ENCODE assay signal across 10 cellular contexts in genomic region chr1:51214615-51215131, GRCh38. TPM values are rescaled to one million over a fixed set of nuclear protein-coding genes. Genes with fewer than 3 reads are reported as not detected.
A peak's percentile ranks its signal among the peaks of the same experiment; 100 is the strongest.
DNase-seq lines count a peak whose midpoint lies in the region; ATAC-seq and TF ChIP-seq lines count a peak whose summit lies in the region.
"Had no signal": no experiment of that assay in that cellular context is flagged by ENCODE, and none has a peak within 500 bp of the region (broad histone marks: within the 10 kb centered on the region; RNA-seq: fewer than 3 reads in every experiment).

No MANE protein-coding gene starts in this region.

- H3K4me1 ChIP-seq in mammary epithelial cell (ENCODE audit: insufficient read depth, low read length) = peaks cover 16% of the 10 kb centered on the region
- H3K4me1 ChIP-seq: BE2C had no signal

- no TSS peak for BruUV-seq in mammary epithelial cell (replicated peaks; lab: Mats Ljungman, UMichigan)

- dilution Hi-C loops in mammary epithelial cell (cut with HindIII; ENCODE audit: low sequenced_read_pairs) = no loop called here

- in situ Hi-C loops in mammary epithelial cell (cut with MboI; ENCODE audit: low sequenced_read_pairs in 2 of 2) = no loop called here

- H3K4me3 ChIP-seq in MG63 = no peak overlapping the region
- no peak overlapping the region for H3K4me3 ChIP-seq in mammary epithelial cell (replicated peaks in 1 of 3; ENCODE audit: insufficient read depth in 1 of 3, low read depth in 2 of 3, low read length in 3 of 3)

- no peaks in the 10 kb centered on the region for H4K20me1 ChIP-seq in mammary epithelial cell (ENCODE audit: insufficient read depth, low read length)

- H3K27me3 Mint-ChIP-seq in activated T-cell treated with anti-CD3 and anti-CD28 coated beads, Interleukin-2, amount 50 U/mL, for 72 hours (ENCODE audit: low read depth) = no peaks in the 10 kb centered on the region
- H3K27me3 Mint-ChIP-seq in stimulated activated naive B cell treated with anti-CD40 and anti-IgM and Interleukin-4, amounts not matched to agents 10 μg/mL and 1 μg/mL and 100 μg/mL, for 72 hours = no peaks in the 10 kb centered on the region

- no peaks in the 10 kb centered on the region for H3K9me3 Mint-ChIP-seq in activated T-cell treated with anti-CD3 and anti-CD28 coated beads, Interleukin-2, amount 50 U/mL, for 72 hours
- H3K9me3 Mint-ChIP-seq in stimulated activated naive B cell treated with anti-CD40 and anti-IgM and Interleukin-4, amounts not matched to agents 10 μg/mL and 1 μg/mL and 100 μg/mL, for 72 hours = no peaks in the 10 kb centered on the region

- peaks cover 22% of the 10 kb centered on the region for H3K4me1 Mint-ChIP-seq in activated T-cell treated with anti-CD3 and anti-CD28 coated beads, Interleukin-2, amount 50 U/mL, for 72 hours (ENCODE audit: low read depth)
- peaks cover 12 to 19% of the 10 kb centered on the region in 2 donors for H3K4me1 Mint-ChIP-seq in stimulated activated naive B cell treated with anti-CD40 and anti-IgM and Interleukin-4, amounts not matched to agents 10 μg/mL and 1 μg/mL and 100 μg/mL, for 72 hours

- no peak overlapping the region for H3K27ac ChIP-seq in mammary epithelial cell (ENCODE audit: insufficient read depth, low read depth, low read length)

- H2AFZ ChIP-seq in mammary epithelial cell (ENCODE audit: low read depth, low read length) = peak overlapping the region; percentile 0

- peak; percentile 16 to 23 for DNase-seq in activated T-cell treated with anti-CD3 and anti-CD28 coated beads, Interleukin-2, amount 50 U/mL, for 72 hours
- DNase-seq in activated T-cell treated with anti-CD3 and anti-CD28 coated beads, Interleukin-2, amount 50 U/mL, for 48 hours = no peak
- DNase-seq in MG63 (peak; percentile 59), mammary epithelial cell (peak; percentile 23), HT-29 (ENCODE audit: low spot score) (no peak), left cardiac atrium (no peak)
- DNase-seq in stimulated activated naive B cell treated with anti-CD40 and anti-IgM and Interleukin-4, amounts not matched to agents 10 μg/mL and 1 μg/mL and 100 μg/mL, for 72 hours = no peak
- no peak for DNase-seq in stimulated activated CD4-positive, alpha-beta T cell treated with anti-CD3 and anti-CD28 coated beads, Interleukin-2, amount 100 ng/mL, for 48 hours
- DNase-seq: activated T-cell treated with anti-CD3 and anti-CD28 coated beads, Interleukin-2, amount 50 U/mL, for 1 hour; BE2C had no signal

- no peak for TF ChIP-seq CTCF in mammary epithelial cell (conservative IDR thresholded peaks at IDR 0.05 in 1 of 2, IDR thresholded peaks at IDR 0.05 in 1 of 2; ENCODE audit: extremely low read depth in 1 of 2, insufficient read depth in 1 of 2, low read depth in 1 of 2, low read length in 2 of 2)

- H3K9me3 ChIP-seq in MG63 (no peaks in the 10 kb centered on the region), mammary epithelial cell (replicated peaks; ENCODE audit: insufficient read depth, low read length) (no peaks in the 10 kb centered on the region)
- H3K9me3 ChIP-seq: BE2C had no signal

- H3K4me2 ChIP-seq in mammary epithelial cell (ENCODE audit: insufficient read depth, low read depth, low read length) = no peak overlapping the region

- intact Hi-C loops in mammary epithelial cell (cut with micrococcal nuclease) (loop anchor here (2.0 to 5.0 kb wide), 2 partner anchors 48 to 82 kb away; no protein-coding TSS in a partner anchor), left cardiac atrium (cut with DNase I) (no loop called here)

- WGBS in mammary epithelial cell (ENCODE audit: low coverage, missing lambda C conversion rate) = 24% methylated on average over 7 of the region's 7 CpGs

- H3K36me3 ChIP-seq in MG63 (no peaks in the 10 kb centered on the region), mammary epithelial cell (ENCODE audit: insufficient read depth, low read length) (no peaks in the 10 kb centered on the region)
- H3K36me3 ChIP-seq: BE2C had no signal

- no peaks in the 10 kb centered on the region for H3K79me2 ChIP-seq in mammary epithelial cell (ENCODE audit: insufficient read depth, low read length)

- peak; percentile 88 to 89 for ATAC-seq in activated T-cell treated with anti-CD3 and anti-CD28 coated beads, Interleukin-2, amount 50 U/mL, for 72 hours (replicated peaks in 1 of 2)
- ATAC-seq in stimulated activated naive B cell treated with anti-CD40 and anti-IgM and Interleukin-4, amounts not matched to agents 10 μg/mL and 1 μg/mL and 100 μg/mL, for 72 hours (replicated peaks) = peak; percentile 72 to 77
- no peak for ATAC-seq in left cardiac atrium

- no peaks in the 10 kb centered on the region for H3K36me3 Mint-ChIP-seq in activated T-cell treated with anti-CD3 and anti-CD28 coated beads, Interleukin-2, amount 50 U/mL, for 72 hours (ENCODE audit: insufficient read depth in 2 of 2)
- no peaks in the 10 kb centered on the region for H3K36me3 Mint-ChIP-seq in stimulated activated naive B cell treated with anti-CD40 and anti-IgM and Interleukin-4, amounts not matched to agents 10 μg/mL and 1 μg/mL and 100 μg/mL, for 72 hours

- H3K9ac ChIP-seq in mammary epithelial cell (ENCODE audit: insufficient read depth, low read length) = no peak overlapping the region

- CTCF ChIA-PET in mammary epithelial cell (lab: Charles Lee; ENCODE audit: low non-redundant PET) = interaction anchor here (0.6 kb wide), 1 partner anchor 82 kb away, joined by 3 read pairs; no protein-coding TSS in a partner anchor

- peak overlapping the region; percentile 38 to 73 for H3K4me3 Mint-ChIP-seq in activated T-cell treated with anti-CD3 and anti-CD28 coated beads, Interleukin-2, amount 50 U/mL, for 72 hours
- no peak overlapping the region for H3K4me3 Mint-ChIP-seq in stimulated activated naive B cell treated with anti-CD40 and anti-IgM and Interleukin-4, amounts not matched to agents 10 μg/mL and 1 μg/mL and 100 μg/mL, for 72 hours

- H3K27ac Mint-ChIP-seq in activated T-cell treated with anti-CD3 and anti-CD28 coated beads, Interleukin-2, amount 50 U/mL, for 72 hours = peak overlapping the region; percentile 70
- H3K27ac Mint-ChIP-seq in stimulated activated naive B cell treated with anti-CD40 and anti-IgM and Interleukin-4, amounts not matched to agents 10 μg/mL and 1 μg/mL and 100 μg/mL, for 72 hours = no peak overlapping the region

- H3K27me3 ChIP-seq in MG63 (no peaks in the 10 kb centered on the region), mammary epithelial cell (ENCODE audit: insufficient read depth, low read length) (no peaks in the 10 kb centered on the region)
- H3K27me3 ChIP-seq: BE2C had no signal

RNA-seq across cellular contexts. Expression of gene RNF11, which starts 21.4 kb away (rescaled TPM):
- 10 to 100 TPM; 23.7 to 28.0 TPM for total RNA-seq in activated T-cell treated with anti-CD3 and anti-CD28 coated beads, Interleukin-2, amount 50 U/mL, for 72 hours
- 134 and 137 TPM in 2 replicates for total RNA-seq in MG63 (2014; rRNA removed; shearing (Covaris generic); ENCODE audit: low replicate concordance)
- total RNA-seq in mammary epithelial cell (10 to 100 TPM; 82.7 to 92.0 TPM), left cardiac atrium (100 to 1,000 TPM; 102 to 103 TPM)
- polyA plus RNA-seq in mammary epithelial cell = 79.5 TPM
- polyA minus RNA-seq in mammary epithelial cell = 187 TPM
- 40.2 and 55.8 TPM in 2 replicates for total RNA-seq in HT-29 (2014; rRNA removed; shearing (Covaris generic))

Comparison
In these comparisons a context has a peak if more than half of its experiments do, and no peak if none do; other contexts are left out.
1. DNase-seq: peak in activated T-cell treated with anti-CD3 and anti-CD28 coated beads, Interleukin-2, amount 50 U/mL, for 72 hours (2 of 2), MG63 (single experiment) and mammary epithelial cell (single experiment); none in activated T-cell treated with anti-CD3 and anti-CD28 coated beads, Interleukin-2, amount 50 U/mL, for 48 hours (0 of 2), stimulated activated naive B cell treated with anti-CD40 and anti-IgM and Interleukin-4, amounts not matched to agents 10 μg/mL and 1 μg/mL and 100 μg/mL, for 72 hours (single experiment), HT-29 (single experiment), left cardiac atrium (single experiment) and stimulated activated CD4-positive, alpha-beta T cell treated with anti-CD3 and anti-CD28 coated beads, Interleukin-2, amount 100 ng/mL, for 48 hours (0 of 2).
2. ATAC-seq: peak in activated T-cell treated with anti-CD3 and anti-CD28 coated beads, Interleukin-2, amount 50 U/mL, for 72 hours (2 of 2) and stimulated activated naive B cell treated with anti-CD40 and anti-IgM and Interleukin-4, amounts not matched to agents 10 μg/mL and 1 μg/mL and 100 μg/mL, for 72 hours (2 of 2); none in left cardiac atrium (0 of 2).
3. H3K4me3 Mint-ChIP-seq: peak in activated T-cell treated with anti-CD3 and anti-CD28 coated beads, Interleukin-2, amount 50 U/mL, for 72 hours (2 of 2); none in stimulated activated naive B cell treated with anti-CD40 and anti-IgM and Interleukin-4, amounts not matched to agents 10 μg/mL and 1 μg/mL and 100 μg/mL, for 72 hours (0 of 2).